22 cellular contexts compared by ENCODE assay signal in genomic region chr6:36929152-36929551, GRCh38. TPM values are rescaled to one million over a fixed set of nuclear protein-coding genes. Genes with fewer than 3 reads are reported as not detected.
A peak's percentile ranks its signal among the peaks of the same experiment; 100 is the strongest.
DNase-seq lines count a peak whose midpoint lies in the region; FAIRE-seq and TF ChIP-seq lines count a peak whose summit lies in the region.
"Had no signal": no experiment of that assay in that cellular context is flagged by ENCODE, and none has a peak within 500 bp of the region (broad histone marks: within the 10 kb centered on the region; RNA-seq: fewer than 3 reads in every experiment).

No MANE protein-coding gene starts in this region.

- H3K4me3 ChIP-seq in ACC112 (ENCODE audit: low read depth, low read length) = no peak overlapping the region
- no peak overlapping the region for H3K4me3 ChIP-seq in BE2C (ENCODE audit: low read depth, low read length)
- no peak overlapping the region for H3K4me3 ChIP-seq in tibial nerve
- H3K4me3 ChIP-seq: smooth muscle cell, upper lobe of right lung had no signal

- H3K27ac Mint-ChIP-seq in brain (peak overlapping the region in 4 of 5 experiments; percentile 6 to 19 (median 14)), nephron (peak overlapping the region; percentile 83 to 88 (median 84))
- H3K27ac Mint-ChIP-seq: activated CD4-positive, alpha-beta memory T cell treated with anti-CD3 and anti-CD28 coated beads, Interleukin-2, amount 10 ng/mL, durations not matched to agents 7 days and 5 days; activated naive CD4-positive, alpha-beta T cell treated with anti-CD3 and anti-CD28 coated beads, Interleukin-2, amount 10 ng/mL, durations not matched to agents 7 days and 5 days had no signal

- H3K4me3 Mint-ChIP-seq in brain (no peak overlapping the region), nephron (no peak overlapping the region)
- H3K4me3 Mint-ChIP-seq: activated CD4-positive, alpha-beta memory T cell treated with anti-CD3 and anti-CD28 coated beads, Interleukin-2, amount 10 ng/mL, durations not matched to agents 7 days and 5 days; activated naive CD4-positive, alpha-beta T cell treated with anti-CD3 and anti-CD28 coated beads, Interleukin-2, amount 10 ng/mL, durations not matched to agents 7 days and 5 days; CD14-positive monocyte; immature natural killer cell had no signal

- peak; percentile 28 for DNase-seq in BE2C
- no peak for DNase-seq in GM10248 (ENCODE audit: extremely low spot score)
- DNase-seq in HuH-7.5 (ENCODE audit: low spot score) = no peak
- no peak for DNase-seq in HTR-8/SVneo (ENCODE audit: insufficient read length, low spot score)
- DNase-seq in tibial nerve (ENCODE audit: low spot score in 2 of 2) = no peak
- DNase-seq: activated CD4-positive, alpha-beta memory T cell treated with anti-CD3 and anti-CD28 coated beads, Interleukin-2, amount 10 ng/mL, durations not matched to agents 7 days and 5 days; activated CD4-positive, CD25-positive, alpha-beta regulatory T cell treated with anti-CD3 and anti-CD28 coated beads, Interleukin-2, amount 50 U/mL, for 72 hours; activated CD8-positive, alpha-beta memory T cell treated with anti-CD3 and anti-CD28 coated beads, Interleukin-2, amount 50 U/mL, for 48 hours; activated naive CD4-positive, alpha-beta T cell treated with anti-CD3 and anti-CD28 coated beads, Interleukin-2, amount 10 ng/mL, durations not matched to agents 7 days and 5 days; amniotic stem cell; immature natural killer cell; mesendoderm; NK-92 treated with Interleukin-12 subunit alpha and Interleukin-12 subunit beta, amount 100 ng/mL, for 24 hours; stimulated activated naive CD4-positive, alpha-beta T cell; upper lobe of right lung had no signal

- H3K27ac ChIP-seq in ACC112 (ENCODE audit: low read depth, low read length) = peak overlapping the region; percentile 66
- peak overlapping the region in 2 of 4 donors; percentile 27 to 48 for H3K27ac ChIP-seq in tibial nerve
- H3K27ac ChIP-seq: upper lobe of right lung had no signal

- H3K36me3 ChIP-seq in ACC112 (ENCODE audit: insufficient read depth, low read length) (peaks cover 7% of the 10 kb centered on the region; the same call in 1 of the 2 replicates), BE2C (no peaks in the 10 kb centered on the region; the same call in 1 of the 2 replicates), tibial nerve (peaks cover 0 to 25% (median 0%) of the 10 kb centered on the region in 3 donors)

- CTCF ChIA-PET in GM10248 (lab: Yijun Ruan, JAX) = no interaction called here

- no peaks in the 10 kb centered on the region for H3K27me3 ChIP-seq in ACC112 (ENCODE audit: insufficient read depth, low read length)
- no peaks in the 10 kb centered on the region for H3K27me3 ChIP-seq in BE2C
- no peaks in the 10 kb centered on the region for H3K27me3 ChIP-seq in tibial nerve
- H3K27me3 ChIP-seq: upper lobe of right lung had no signal

- TF ChIP-seq EP300 in tibial nerve (IDR thresholded peaks at IDR 0.05) = no peak

- no peak for FAIRE-seq in HTR-8/SVneo (lab: Jason Lieb, UNC)

- H2AFZ ChIP-seq in ACC112 (ENCODE audit: low read length, unreplicated experiment) = no peak overlapping the region

- H3K79me2 ChIP-seq in ACC112 (ENCODE audit: control insufficient read depth, insufficient read depth, low read length, unreplicated experiment) = no peaks in the 10 kb centered on the region

- no peaks in the 10 kb centered on the region for H3K9me3 Mint-ChIP-seq in brain
- H3K9me3 Mint-ChIP-seq in nephron = no peaks in the 10 kb centered on the region
- H3K9me3 Mint-ChIP-seq: activated CD4-positive, alpha-beta memory T cell treated with anti-CD3 and anti-CD28 coated beads, Interleukin-2, amount 10 ng/mL, durations not matched to agents 7 days and 5 days; activated naive CD4-positive, alpha-beta T cell treated with anti-CD3 and anti-CD28 coated beads, Interleukin-2, amount 10 ng/mL, durations not matched to agents 7 days and 5 days; CD14-positive monocyte; immature natural killer cell had no signal

- H3K36me3 Mint-ChIP-seq in brain = peaks cover 8% of the 10 kb centered on the region
- H3K36me3 Mint-ChIP-seq in nephron (ENCODE audit: low read depth) = peaks cover 3% of the 10 kb centered on the region

- H3K27me3 Mint-ChIP-seq in brain = no peaks in the 10 kb centered on the region
- H3K27me3 Mint-ChIP-seq in nephron (ENCODE audit: low read depth) = no peaks in the 10 kb centered on the region
- H3K27me3 Mint-ChIP-seq: activated CD4-positive, alpha-beta memory T cell treated with anti-CD3 and anti-CD28 coated beads, Interleukin-2, amount 10 ng/mL, durations not matched to agents 7 days and 5 days had no signal

- peaks cover 59% of the 10 kb centered on the region for H3K4me1 ChIP-seq in ACC112 (ENCODE audit: control insufficient read depth, insufficient read depth, low read length, unreplicated experiment)
- H3K4me1 ChIP-seq in BE2C = peaks cover 16% of the 10 kb centered on the region
- peaks cover 0 to 32% (median 2%) of the 10 kb centered on the region in 4 donors for H3K4me1 ChIP-seq in tibial nerve

- TF ChIP-seq CTCF in BE2C (IDR thresholded peaks at IDR 0.05; ENCODE audit: low read depth, low read length) (no peak), brain (conservative IDR thresholded peaks at IDR 0.05) (no peak), nephron (IDR thresholded peaks at IDR 0.05; ENCODE audit: unreplicated experiment in 3 of 3) (no peak), GM10248 (IDR thresholded peaks at IDR 0.05; ENCODE audit: control extremely low read depth, extremely low read depth, low read depth, missing control alignments) (no peak), tibial nerve (IDR thresholded peaks at IDR 0.05) (no peak)

- POLR2A ChIA-PET in GM10248 (lab: Yijun Ruan, JAX) = no interaction called here

- no peaks in the 10 kb centered on the region for H3K9me3 ChIP-seq in BE2C
- no peaks in the 10 kb centered on the region for H3K9me3 ChIP-seq in tibial nerve
- H3K9me3 ChIP-seq: upper lobe of right lung had no signal

- 64 to 72% methylated on average over 10 of the region's 10 CpGs for WGBS in tibial nerve, 2 donors

- no peak for TF ChIP-seq POLR2A in tibial nerve (IDR thresholded peaks at IDR 0.05)

- peaks cover 29% of the 10 kb centered on the region for H3K4me1 Mint-ChIP-seq in brain
- H3K4me1 Mint-ChIP-seq in nephron = peaks cover 69% of the 10 kb centered on the region
- H3K4me1 Mint-ChIP-seq: CD14-positive monocyte, immature natural killer cell had no signal

RNA-seq across cellular contexts. Expression of gene PI16, which starts 25.4 kb away (rescaled TPM):
- polyA plus RNA-seq in BE2C (2012; ENCODE audit: insufficient read depth, insufficient read length, low read depth) = not detected
- 9.0 TPM for polyA plus RNA-seq in brain (ENCODE audit: insufficient read depth, low read depth, low replicate concordance)
- total RNA-seq in tibial nerve = 10 to 100 TPM; 17.4 to 70.2 (median 46.2) TPM
- total RNA-seq: endothelial cell of umbilical vein, H7 had no signal

RNA-seq across cellular contexts. Expression of gene C6orf89, which starts 43.4 kb away (rescaled TPM):
- 30.3 TPM for polyA plus RNA-seq in BE2C (2012; ENCODE audit: insufficient read depth, insufficient read length, low read depth)
- polyA plus RNA-seq in brain (ENCODE audit: insufficient read depth, low read depth, low replicate concordance) = 72.4 TPM
- 10 to 100 TPM; 41.1 to 57.9 (median 52.3) TPM for total RNA-seq in tibial nerve

RNA-seq across cellular contexts. Expression of gene PPIL1, which starts 54.5 kb away (rescaled TPM):
- polyA plus RNA-seq in BE2C (2012; ENCODE audit: insufficient read depth, insufficient read length, low read depth) = 69.1 TPM
- polyA plus RNA-seq in brain (ENCODE audit: insufficient read depth, low read depth, low replicate concordance) = 36.9 TPM
- total RNA-seq in tibial nerve = 10 to 100 TPM in 2 of 4 donors, 1 to 10 TPM in 2; 9.2 to 19.8 (median 13.0) TPM

RNA-seq across cellular contexts. Expression of gene MTCH1, which starts 56.8 kb away (rescaled TPM):
- polyA plus RNA-seq in BE2C (2012; ENCODE audit: insufficient read depth, insufficient read length, low read depth) = 205 TPM
- 468 TPM for polyA plus RNA-seq in brain (ENCODE audit: insufficient read depth, low read depth, low replicate concordance)
- 100 to 1,000 TPM; 277 to 347 (median 301) TPM for total RNA-seq in tibial nerve
